ENCODE assay signal across 8 cellular contexts in genomic region chr6:30325873-30326445, GRCh38. TPM values are rescaled to one million over a fixed set of nuclear protein-coding genes. Genes with fewer than 3 reads are reported as not detected.
DNase-seq lines count a peak whose midpoint lies in the region; ATAC-seq and TF ChIP-seq lines count a peak whose summit lies in the region.

No MANE protein-coding gene starts in this region.

- intact Hi-C loops in ovary (cut with DNase I): no loop called here

- H3K4me3 Mint-ChIP-seq in type B pancreatic cell: peak overlapping the region; percentile 98

- TF ChIP-seq CTCF in 22Rv1 (IDR thresholded peaks at IDR 0.05) (no peak), fibroblast of villous mesenchyme (IDR thresholded peaks at IDR 0.05; ENCODE audit: insufficient read depth, low read depth, low read length) (no peak), ovary (IDR thresholded peaks at IDR 0.05) (no peak), type B pancreatic cell (conservative IDR thresholded peaks at IDR 0.05) (no peak)

- no peaks in the 10 kb centered on the region for H3K9me3 ChIP-seq in ovary

- peaks cover 33% of the 10 kb centered on the region for H3K4me1 Mint-ChIP-seq in type B pancreatic cell (ENCODE audit: unreplicated experiment)

- H3K4me1 ChIP-seq in ovary (ENCODE audit: insufficient read depth): peaks cover 5% of the 10 kb centered on the region

- no peaks in the 10 kb centered on the region for H3K27me3 Mint-ChIP-seq in type B pancreatic cell

- peak overlapping the region; percentile 87 for H3K4me3 ChIP-seq in fibroblast of villous mesenchyme (ENCODE audit: low read depth, low read length)
- H3K4me3 ChIP-seq in ovary: peak overlapping the region; percentile 48

- H3K27ac Mint-ChIP-seq in type B pancreatic cell: peak overlapping the region; percentile 100

- 0% methylated on average over 25 of the region's 25 CpGs for WGBS in ovary, 3 donors

- TF ChIP-seq POLR2A in ovary (IDR thresholded peaks at IDR 0.05): no peak

- DNase-seq in NCI-H82 (lab: John Stamatoyannopoulos, UW) (peak; percentile 92), activated T-cell treated with anti-CD3 and anti-CD28 coated beads for 24 hours (ENCODE audit: low read depth) (peak; percentile 63), fibroblast of villous mesenchyme (ENCODE audit: low read depth) (no peak), ovary (peak in 4 of 5 donors; percentile 20 to 45 (median 41)), type B pancreatic cell (ENCODE audit: extremely low spot score, unreplicated experiment) (no peak)

- no peaks in the 10 kb centered on the region for H3K36me3 ChIP-seq in ovary

- H3K9me3 Mint-ChIP-seq in type B pancreatic cell: no peaks in the 10 kb centered on the region

- H3K27ac ChIP-seq in 22Rv1 (peak overlapping the region; percentile 89), ovary (peak overlapping the region; percentile 96 to 99)

- no peak for TF ChIP-seq EP300 in ovary (IDR thresholded peaks at IDR 0.05)

- H3K36me3 Mint-ChIP-seq in type B pancreatic cell: peaks cover 13% of the 10 kb centered on the region

- ATAC-seq in GM18870 (IDR thresholded peaks at IDR 0.05; ENCODE audit: unreplicated experiment) (peak; percentile 39), HG03280 (IDR thresholded peaks at IDR 0.05; ENCODE audit: unreplicated experiment) (peak; percentile 43)

- no peaks in the 10 kb centered on the region for H3K27me3 ChIP-seq in ovary

RNA-seq across cellular contexts. Expression of gene TRIM39, which starts 0.8 kb away (rescaled TPM):
- 10.8 and 11.3 TPM in 2 replicates for total RNA-seq in fibroblast of villous mesenchyme
- total RNA-seq in ovary: 10 to 100 TPM in 5 of 7 donors, 1 to 10 TPM in 2; 7.6 to 16.4 (median 14.3) TPM
- 10 to 100 TPM; 11.8 to 16.7 TPM for polyA plus RNA-seq in ovary
- total RNA-seq in type B pancreatic cell (ENCODE audit: low replicate concordance): 13.7 and 16.4 TPM in 2 replicates

RNA-seq across cellular contexts. Expression of gene RPP21, which starts 19.0 kb away (rescaled TPM):
- total RNA-seq in fibroblast of villous mesenchyme: 26.3 and 45.4 TPM in 2 replicates
- 100 to 1,000 TPM in 1 of 7 donors, 10 to 100 TPM in 6; 31.0 to 104 (median 44.5) TPM for total RNA-seq in ovary
- polyA plus RNA-seq in ovary: 100 to 1,000 TPM in 1 of 2 donors, 10 to 100 TPM in 1; 14.2 to 106 TPM
- 41.2 and 49.6 TPM in 2 replicates for total RNA-seq in type B pancreatic cell (ENCODE audit: low replicate concordance)

Comparison
In these comparisons a context has a peak if more than half of its experiments do, and no peak if none do; other contexts are left out.
1. DNase-seq: peak in NCI-H82 (single experiment), activated T-cell treated with anti-CD3 and anti-CD28 coated beads for 24 hours (single experiment) and ovary (4 of 5); none in fibroblast of villous mesenchyme (single experiment) and type B pancreatic cell (single experiment).